1 cellular context compared by ENCODE assay signal in the genomic region with DNA sequence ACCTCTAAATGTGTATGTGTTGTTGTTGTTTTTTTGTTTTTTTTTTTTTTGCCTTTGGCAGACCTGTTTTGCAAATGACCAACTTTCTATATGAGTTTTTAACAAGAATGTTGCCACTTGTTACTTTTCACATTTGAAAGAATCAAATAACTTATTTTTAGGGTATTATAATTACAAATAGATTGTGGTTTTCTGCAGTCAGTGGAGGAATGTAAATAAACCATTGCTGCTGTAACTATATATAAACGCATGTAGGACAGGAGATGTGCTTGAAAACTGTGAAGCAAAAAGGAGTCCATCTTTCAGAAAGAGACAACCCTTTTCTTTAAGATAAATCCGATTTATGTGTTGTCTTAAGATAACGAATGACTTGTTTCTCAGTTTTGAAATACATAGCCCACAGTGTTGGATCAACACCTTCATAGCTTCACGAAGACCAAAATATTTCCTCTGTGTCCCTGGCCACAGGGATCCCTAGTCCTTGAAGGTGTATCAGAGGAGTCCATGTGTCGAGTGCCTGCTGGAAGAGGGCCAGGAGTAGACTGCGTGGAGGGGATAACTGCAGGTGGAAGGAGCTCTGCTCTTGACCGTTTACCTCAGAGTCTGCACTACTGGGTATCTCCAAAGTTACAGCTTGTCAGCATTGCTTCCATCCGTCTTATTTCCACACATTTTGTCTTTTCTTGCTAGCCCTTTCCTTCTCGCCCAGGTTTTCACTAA.
TF ChIP-seq lines count a peak whose summit lies in the region.

No MANE protein-coding gene starts in this region.

TF ChIP-seq in IMR-90, 13 proteins besides CTCF, POLR2A, EP300 and RAD21:
- no peak for TF ChIP-seq MAZ (IDR thresholded peaks at IDR 0.05; ENCODE audit: borderline replicate concordance, low read depth, low read length)
- TF ChIP-seq, protein P1, sequence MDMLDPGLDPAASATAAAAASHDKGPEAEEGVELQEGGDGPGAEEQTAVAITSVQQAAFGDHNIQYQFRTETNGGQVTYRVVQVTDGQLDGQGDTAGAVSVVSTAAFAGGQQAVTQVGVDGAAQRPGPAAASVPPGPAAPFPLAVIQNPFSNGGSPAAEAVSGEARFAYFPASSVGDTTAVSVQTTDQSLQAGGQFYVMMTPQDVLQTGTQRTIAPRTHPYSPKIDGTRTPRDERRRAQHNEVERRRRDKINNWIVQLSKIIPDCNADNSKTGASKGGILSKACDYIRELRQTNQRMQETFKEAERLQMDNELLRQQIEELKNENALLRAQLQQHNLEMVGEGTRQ (IDR thresholded peaks at IDR 0.05; ENCODE audit: low read depth, low read length), result no peak
- TF ChIP-seq FOS (IDR thresholded peaks at IDR 0.05; ENCODE audit: low read depth, low read length), result no peak
- no peak for TF ChIP-seq CHD1 (IDR thresholded peaks at IDR 0.05; ENCODE audit: low read depth, low read length)
- TF ChIP-seq, protein P2, sequence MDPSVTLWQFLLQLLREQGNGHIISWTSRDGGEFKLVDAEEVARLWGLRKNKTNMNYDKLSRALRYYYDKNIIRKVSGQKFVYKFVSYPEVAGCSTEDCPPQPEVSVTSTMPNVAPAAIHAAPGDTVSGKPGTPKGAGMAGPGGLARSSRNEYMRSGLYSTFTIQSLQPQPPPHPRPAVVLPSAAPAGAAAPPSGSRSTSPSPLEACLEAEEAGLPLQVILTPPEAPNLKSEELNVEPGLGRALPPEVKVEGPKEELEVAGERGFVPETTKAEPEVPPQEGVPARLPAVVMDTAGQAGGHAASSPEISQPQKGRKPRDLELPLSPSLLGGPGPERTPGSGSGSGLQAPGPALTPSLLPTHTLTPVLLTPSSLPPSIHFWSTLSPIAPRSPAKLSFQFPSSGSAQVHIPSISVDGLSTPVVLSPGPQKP (IDR thresholded peaks at IDR 0.05; ENCODE audit: borderline replicate concordance, low read depth, low read length), result no peak
- no peak for TF ChIP-seq SMC3 (IDR thresholded peaks at IDR 0.05; ENCODE audit: low read depth, low read length)
- TF ChIP-seq BHLHE40 (IDR thresholded peaks at IDR 0.05; ENCODE audit: low read depth, low read length), result no peak
- TF ChIP-seq NFE2L2 (IDR thresholded peaks at IDR 0.05; ENCODE audit: low read depth, low read length), result no peak
- no peak for TF ChIP-seq MAFK (IDR thresholded peaks at IDR 0.05; ENCODE audit: low read depth, low read length)
- TF ChIP-seq RFX5 (IDR thresholded peaks at IDR 0.05; ENCODE audit: low read depth, low read length), result no peak
- no peak for TF ChIP-seq RCOR1 (IDR thresholded peaks at IDR 0.05; ENCODE audit: insufficient replicate concordance, low read length)
- TF ChIP-seq MXI1 (IDR thresholded peaks at IDR 0.05; ENCODE audit: borderline replicate concordance, low read depth, low read length), result no peak
- no peak for TF ChIP-seq CEBPB (IDR thresholded peaks at IDR 0.05; ENCODE audit: low read depth, low read length)
